ENCODE assay signal across 8 cellular contexts in the genomic region with DNA sequence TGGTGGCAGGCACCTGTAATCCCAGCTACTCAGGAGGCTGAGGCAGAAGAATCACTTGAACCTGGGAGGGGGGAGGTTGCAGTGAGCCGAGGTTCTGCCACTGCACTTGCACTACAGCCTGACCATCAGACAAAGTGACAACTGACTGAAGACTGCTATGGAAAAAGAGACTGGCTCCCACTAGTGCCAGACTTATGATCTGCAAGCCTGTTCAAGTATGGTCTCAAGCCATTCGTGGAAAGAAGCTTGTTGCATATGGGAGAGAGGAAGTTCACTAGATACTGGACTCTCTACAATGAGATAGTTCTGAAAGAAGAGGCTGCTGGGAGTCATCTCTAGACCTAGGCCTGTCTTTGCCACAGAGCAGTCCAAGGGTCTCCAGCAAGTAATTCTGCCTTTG. TPM values are rescaled to one million over a fixed set of nuclear protein-coding genes. Genes with fewer than 3 reads are reported as not detected.
DNase-seq lines count a peak whose midpoint lies in the region; ATAC-seq, FAIRE-seq and TF ChIP-seq lines count a peak whose summit lies in the region.

No MANE protein-coding gene starts in this region.

- peak; percentile 50 to 56 for TF ChIP-seq CTCF in mammary epithelial cell (conservative IDR thresholded peaks at IDR 0.05 in 1 of 2, IDR thresholded peaks at IDR 0.05 in 1 of 2; ENCODE audit: extremely low read depth in 1 of 2, insufficient read depth in 1 of 2, low read depth in 1 of 2, low read length in 2 of 2)
- TF ChIP-seq CTCF in ascending aorta (IDR thresholded peaks at IDR 0.05) = no peak

- no peak overlapping the region for H2BK120ac ChIP-seq in mesenchymal stem cell (ENCODE audit: low read depth, low read length)

- H2AK5ac ChIP-seq in mesenchymal stem cell (ENCODE audit: low read length, severe bottlenecking) = no peak overlapping the region

- BruUV-seq in mammary epithelial cell (replicated peaks; lab: Mats Ljungman, UMichigan) = no TSS peak

- H3K14ac ChIP-seq in mesenchymal stem cell (ENCODE audit: low read length in 2 of 2) = no peak overlapping the region

- peak; percentile 92 for FAIRE-seq in GM12891 (lab: Jason Lieb, UNC)

- H2BK15ac ChIP-seq in mesenchymal stem cell (ENCODE audit: low read depth, poor library complexity, severe bottlenecking) = no peak overlapping the region

- peaks cover 8 to 66% (median 38%) of the 10 kb centered on the region in 11 experiments; a peak in 18 of 22 replicates for H3K36me3 ChIP-seq in BLaER1 treated with 17β-estradiol and CSF1 and Interleukin-3, amounts not matched to agents 10 nM and 100 nM
- peaks cover 31% of the 10 kb centered on the region for H3K36me3 ChIP-seq in mammary epithelial cell (ENCODE audit: insufficient read depth, low read length)
- peaks cover 9 to 58% of the 10 kb centered on the region in 2 experiments for H3K36me3 ChIP-seq in mesenchymal stem cell (ENCODE audit: control insufficient read depth in 1 of 2, insufficient read depth in 2 of 2, low read depth in 1 of 2, low read length in 2 of 2)
- H3K36me3 ChIP-seq in ascending aorta = peaks cover 33 to 58% of the 10 kb centered on the region in 2 donors

- H3K23ac ChIP-seq in mesenchymal stem cell (ENCODE audit: low read length in 2 of 2) = no peak overlapping the region

- H3K4ac ChIP-seq in mesenchymal stem cell (ENCODE audit: low read depth in 1 of 2, low read length in 2 of 2) = no peak overlapping the region

- 80% methylated on average over 1 of the region's 2 CpGs for WGBS in mammary epithelial cell (ENCODE audit: low coverage, missing lambda C conversion rate)
- 59% methylated on average over 2 of the region's 2 CpGs for WGBS in mesenchymal stem cell

- no peak overlapping the region for H4K8ac ChIP-seq in mesenchymal stem cell (ENCODE audit: low read length)

- peak; percentile 87 for ATAC-seq in HG02885 (IDR thresholded peaks at IDR 0.05; ENCODE audit: poor library complexity, unreplicated experiment)

- no peak overlapping the region for H3K27ac ChIP-seq in BLaER1 treated with 17β-estradiol and CSF1 and Interleukin-3, amounts not matched to agents 10 nM and 100 nM
- H3K27ac ChIP-seq in mammary epithelial cell (ENCODE audit: insufficient read depth, low read depth, low read length) = no peak overlapping the region
- H3K27ac ChIP-seq in mesenchymal stem cell (ENCODE audit: low read length, poor library complexity, severe bottlenecking) = no peak overlapping the region
- H3K27ac ChIP-seq in ascending aorta = no peak overlapping the region

- peaks cover 19 to 31% (median 27%) of the 10 kb centered on the region in 10 experiments for H3K4me1 ChIP-seq in BLaER1 treated with 17β-estradiol and CSF1 and Interleukin-3, amounts not matched to agents 10 nM and 100 nM
- no peaks in the 10 kb centered on the region for H3K4me1 ChIP-seq in mammary epithelial cell (ENCODE audit: insufficient read depth, low read length)
- H3K4me1 ChIP-seq in mesenchymal stem cell (ENCODE audit: control insufficient read depth, insufficient read depth, low read depth, low read length) = peaks cover 7% of the 10 kb centered on the region
- no peaks in the 10 kb centered on the region for H3K4me1 ChIP-seq in ascending aorta

- H2BK5ac ChIP-seq in mesenchymal stem cell (ENCODE audit: low read depth, low read length, poor library complexity, severe bottlenecking) = no peak overlapping the region

- peak; percentile 25 for DNase-seq in GM12891 (ENCODE audit: insufficient read length, low spot score)
- peak; percentile 49 for DNase-seq in NCI-H82 (lab: John Stamatoyannopoulos, UW)
- DNase-seq in mammary epithelial cell = peak; percentile 7
- DNase-seq in mesenchymal stem cell = peak; percentile 44
- no peak for DNase-seq in putamen (ENCODE audit: low spot score)
- no peak for DNase-seq in ascending aorta (ENCODE audit: low spot score in 2 of 2)

- in situ Hi-C loops in mammary epithelial cell (cut with MboI; ENCODE audit: low sequenced_read_pairs in 2 of 2) = no loop called here

- H3K18ac ChIP-seq in mesenchymal stem cell (ENCODE audit: low read depth in 1 of 2, low read length in 2 of 2) = no peak overlapping the region

- TF ChIP-seq POLR2A in GM12891 (IDR thresholded peaks at IDR 0.05; ENCODE audit: low read depth, low read length) = no peak

- peak overlapping the region in 10 of 11 experiments; percentile 10 to 80 (median 70); a peak in 12 of 22 replicates for H3K4me2 ChIP-seq in BLaER1 treated with 17β-estradiol and CSF1 and Interleukin-3, amounts not matched to agents 10 nM and 100 nM
- H3K4me2 ChIP-seq in mammary epithelial cell (ENCODE audit: insufficient read depth, low read depth, low read length) (no peak overlapping the region), mesenchymal stem cell (ENCODE audit: low read length, poor library complexity, severe bottlenecking) (no peak overlapping the region)

- H2AFZ ChIP-seq in mammary epithelial cell (ENCODE audit: low read depth, low read length) = no peak overlapping the region
- no peak overlapping the region for H2AFZ ChIP-seq in mesenchymal stem cell (ENCODE audit: low read depth, low read length)

- peaks cover 18% of the 10 kb centered on the region for H3K79me2 ChIP-seq in mammary epithelial cell (ENCODE audit: insufficient read depth, low read length)

- H3K27me3 ChIP-seq in BLaER1 treated with 17β-estradiol and CSF1 and Interleukin-3, amounts not matched to agents 10 nM and 100 nM = no peaks in the 10 kb centered on the region
- H3K27me3 ChIP-seq in mammary epithelial cell (ENCODE audit: insufficient read depth, low read length) = no peaks in the 10 kb centered on the region
- no peaks in the 10 kb centered on the region for H3K27me3 ChIP-seq in mesenchymal stem cell (ENCODE audit: control insufficient read depth in 1 of 2, insufficient read depth in 1 of 2, low read length in 2 of 2)
- no peaks in the 10 kb centered on the region for H3K27me3 ChIP-seq in ascending aorta

- CTCF ChIA-PET in mammary epithelial cell (lab: Charles Lee; ENCODE audit: low non-redundant PET) = no interaction called here

- no peak overlapping the region for H2BK12ac ChIP-seq in mesenchymal stem cell (ENCODE audit: low read length in 2 of 2)

- intact Hi-C loops in mammary epithelial cell (cut with micrococcal nuclease) (no loop called here), ascending aorta (cut with DNase I) (no loop called here)

- no peaks in the 10 kb centered on the region for H3K9me3 ChIP-seq in BLaER1 treated with 17β-estradiol and CSF1 and Interleukin-3, amounts not matched to agents 10 nM and 100 nM (replicated peaks in 1 of 11)
- no peaks in the 10 kb centered on the region for H3K9me3 ChIP-seq in mammary epithelial cell (replicated peaks; ENCODE audit: insufficient read depth, low read length)
- H3K9me3 ChIP-seq in mesenchymal stem cell (ENCODE audit: control insufficient read depth, low read length) = no peaks in the 10 kb centered on the region
- no peaks in the 10 kb centered on the region for H3K9me3 ChIP-seq in ascending aorta

- H3K79me1 ChIP-seq in mesenchymal stem cell (replicated peaks; ENCODE audit: low read length, poor library complexity, severe bottlenecking) = peaks cover 12% of the 10 kb centered on the region

- peaks cover 0 to 36% (median 28%) of the 10 kb centered on the region in 11 experiments; a peak in 14 of 22 replicates for H4K20me1 ChIP-seq in BLaER1 treated with 17β-estradiol and CSF1 and Interleukin-3, amounts not matched to agents 10 nM and 100 nM
- no peaks in the 10 kb centered on the region for H4K20me1 ChIP-seq in mammary epithelial cell (ENCODE audit: insufficient read depth, low read length)

- dilution Hi-C loops in mammary epithelial cell (cut with HindIII; ENCODE audit: low sequenced_read_pairs) = loop anchor here (5.0 kb wide), 1 partner anchor 41 kb away; no protein-coding TSS in a partner anchor

- no peak overlapping the region for H4K91ac ChIP-seq in mesenchymal stem cell (ENCODE audit: low read length)

- no peak overlapping the region for H3K9ac ChIP-seq in BLaER1 treated with 17β-estradiol and CSF1 and Interleukin-3, amounts not matched to agents 10 nM and 100 nM
- H3K9ac ChIP-seq in mammary epithelial cell (ENCODE audit: insufficient read depth, low read length) = no peak overlapping the region
- H3K9ac ChIP-seq in mesenchymal stem cell (ENCODE audit: low read length) = no peak overlapping the region

- H3K4me3 ChIP-seq in BLaER1 treated with 17β-estradiol and CSF1 and Interleukin-3, amounts not matched to agents 10 nM and 100 nM = no peak overlapping the region
- no peak overlapping the region for H3K4me3 ChIP-seq in mammary epithelial cell (replicated peaks in 1 of 3; ENCODE audit: insufficient read depth in 1 of 3, low read depth in 2 of 3, low read length in 3 of 3)
- H3K4me3 ChIP-seq in mesenchymal stem cell (ENCODE audit: insufficient read depth in 1 of 2, low read depth in 1 of 2, low read length in 2 of 2) = no peak overlapping the region
- H3K4me3 ChIP-seq in ascending aorta = no peak overlapping the region

TF ChIP-seq in GM12891, 5 proteins besides CTCF, POLR2A, EP300 and RAD21:
- TF ChIP-seq SPI1 (IDR thresholded peaks at IDR 0.05; ENCODE audit: low read depth, low read length) (peak; percentile 41; the same call in 1 of the 2 replicates), TAF1 (IDR thresholded peaks at IDR 0.05; ENCODE audit: low read depth, low read length) (no peak)
TF ChIP-seq in GM12891: peak in this region for 1.

RNA-seq across cellular contexts. Expression of a gene that starts 26.7 kb away (rescaled TPM):
- polyA plus RNA-seq in GM12891 (2012; ENCODE audit: low read depth, missing spikeins) = 15.5 TPM
- total RNA-seq in mammary epithelial cell (10 to 100 TPM; 18.2 to 30.3 TPM), ascending aorta (12.2 TPM)
- polyA plus RNA-seq in mammary epithelial cell = 5.8 TPM
- polyA minus RNA-seq in mammary epithelial cell = 41.7 TPM
- 4.1 TPM for polyA plus RNA-seq in mesenchymal stem cell (2013, experiment 1 of 2)
- polyA plus RNA-seq in mesenchymal stem cell (2013, experiment 2 of 2) = 4.1 TPM

RNA-seq across cellular contexts. Expression of a gene that starts 36.8 kb away (rescaled TPM):
- 3.7 TPM for polyA plus RNA-seq in GM12891 (2012; ENCODE audit: low read depth, missing spikeins)
- total RNA-seq in mammary epithelial cell (10 to 100 TPM; 10.8 to 14.2 TPM), ascending aorta (6.7 TPM)
- 6.0 TPM for polyA plus RNA-seq in mammary epithelial cell
- polyA minus RNA-seq in mammary epithelial cell = 5.9 TPM
- 7.6 TPM for polyA plus RNA-seq in mesenchymal stem cell (2013, experiment 1 of 2)
- polyA plus RNA-seq in mesenchymal stem cell (2013, experiment 2 of 2) = 8.1 TPM

Comparison
In these comparisons a context has a peak if more than half of its experiments do, and no peak if none do; other contexts are left out.
1. H3K4me2 ChIP-seq: peak in BLaER1 treated with 17β-estradiol and CSF1 and Interleukin-3, amounts not matched to agents 10 nM and 100 nM (10 of 11); none in mammary epithelial cell (single experiment) and mesenchymal stem cell (single experiment).
2. DNase-seq: peak in GM12891 (single experiment), NCI-H82 (single experiment), mammary epithelial cell (single experiment) and mesenchymal stem cell (single experiment); none in putamen (single experiment) and ascending aorta (0 of 2).
3. CTCF ChIP-seq: peak in mammary epithelial cell (2 of 2); none in ascending aorta (0 of 3).